Comparison of ENCODE assay signal across 6 cellular contexts in the genomic region with DNA sequence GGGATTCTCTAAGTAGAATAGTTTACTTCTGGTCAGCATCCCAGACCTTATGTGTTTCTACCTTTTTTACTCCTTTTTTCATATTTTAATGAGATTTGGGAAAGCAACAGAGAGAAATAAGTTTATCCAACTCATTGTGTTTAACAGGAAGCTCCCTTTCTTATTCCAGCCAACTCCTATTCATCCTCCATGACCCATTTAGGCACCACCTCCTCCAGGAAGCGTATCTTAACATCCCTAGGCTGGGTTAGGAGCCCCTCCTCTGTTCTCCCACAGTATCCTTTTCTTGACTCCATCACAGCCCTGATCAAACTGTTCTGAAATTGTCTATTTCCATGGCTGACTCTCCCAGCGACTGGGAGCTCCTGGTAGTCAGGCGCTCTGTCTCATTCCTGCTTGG.
"Had no signal": no experiment of that assay in that cellular context is flagged by ENCODE, and none has a peak within 500 bp of the region (broad histone marks: within the 10 kb centered on the region; RNA-seq: fewer than 3 reads in every experiment).

No MANE protein-coding gene starts in this region.

- H3K27ac Mint-ChIP-seq: GM23338, H9, HFFc6 had no signal

- H3K9me3 Mint-ChIP-seq: GM23338, HFFc6 had no signal

- DNase-seq: H9, HCEC 1CT, HFFc6, IMR-90 had no signal

- H3K4me3 Mint-ChIP-seq: GM23338, HFFc6 had no signal

- H3K4me3 ChIP-seq: GM23338, K562 had no signal

- ATAC-seq: GM23338, K562 had no signal
